ENCODE assay signal across 9 cellular contexts in the genomic region with DNA sequence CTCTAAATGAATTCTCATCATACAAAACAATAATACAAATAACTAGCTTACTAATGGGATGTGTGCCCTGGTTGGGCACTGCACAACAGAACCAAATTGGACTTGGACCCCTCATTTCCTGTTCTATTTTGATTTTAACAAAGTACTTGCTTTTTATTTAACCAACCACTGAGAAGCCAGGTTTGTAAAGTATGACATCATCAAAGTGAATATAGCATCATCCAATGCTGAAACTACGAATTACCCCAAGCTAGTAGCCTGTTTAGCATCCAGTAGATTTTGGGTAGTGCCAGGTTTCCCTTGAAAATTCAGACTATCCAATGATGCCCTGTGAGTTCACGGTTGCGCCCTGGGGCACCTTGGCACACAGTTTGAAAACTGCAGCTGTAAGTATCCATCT.
"Had no signal": no experiment of that assay in that cellular context is flagged by ENCODE, and none has a peak within 500 bp of the region (broad histone marks: within the 10 kb centered on the region; RNA-seq: fewer than 3 reads in every experiment).

No MANE protein-coding gene starts in this region.

- FAIRE-seq: H54 had no signal

- H3K27ac ChIP-seq: HL-60 had no signal

- H3K4me3 Mint-ChIP-seq: H9, HFFc6 had no signal

- H3K27ac Mint-ChIP-seq: H9, HFFc6 had no signal

- H3K9me3 Mint-ChIP-seq: HFFc6 had no signal

- DNase-seq: GOT3, H9, HCEC 1CT, HFFc6, IMR-90, Kasumi-1, KBM-7 had no signal
